In genomic region chr1:1063945-1064831, GRCh38 we compare ENCODE assay signal across 8 cellular contexts. TPM values are rescaled to one million over a fixed set of nuclear protein-coding genes. Genes with fewer than 3 reads are reported as not detected.
A peak's percentile ranks its signal among the peaks of the same experiment; 100 is the strongest.
DNase-seq lines count a peak whose midpoint lies in the region; ATAC-seq lines count a peak whose summit lies in the region.

No MANE protein-coding gene starts in this region.

- no peaks in the 10 kb centered on the region for H3K9me3 ChIP-seq in mesodermal cell (ENCODE audit: control insufficient read depth, low read length)

- H3K4me1 ChIP-seq in mesodermal cell (ENCODE audit: control insufficient read depth, insufficient read depth, low read length, poor library complexity, severe bottlenecking): peaks cover 29% of the 10 kb centered on the region

- no peak overlapping the region for H3K4me3 ChIP-seq in mesodermal cell (ENCODE audit: extremely low read depth, insufficient read depth, low read length, poor library complexity, severe bottlenecking)

- WGBS in mesodermal cell (ENCODE audit: insufficient coverage in 2 of 2), 2 experiments: 12 to 13% methylated on average over 34 to 36 of the region's 50 CpGs

- ATAC-seq in HG02623 (IDR thresholded peaks at IDR 0.05; ENCODE audit: unreplicated experiment): peak; percentile 37

- peak overlapping the region; percentile 49 for H3K27ac ChIP-seq in mesodermal cell (ENCODE audit: low read depth, low read length, severe bottlenecking)

- DNase-seq in NCI-H1417 (lab: John Stamatoyannopoulos, UW): peak; percentile 61 to 73 (median 72)
- DNase-seq in NCI-H1417 treated with DMSO at 0.1 percent for 48 hours (lab: John Stamatoyannopoulos, UW): no peak
- DNase-seq in NCI-H2171 treated with DMSO at 0.1 percent for 48 hours (lab: John Stamatoyannopoulos, UW): peak; percentile 28
- DNase-seq in activated CD4-positive, alpha-beta T cell treated with anti-CD3 and anti-CD28 coated beads, Interleukin-2, amount 50 U/mL, for 1 hour: peak; percentile 74
- peak; percentile 69 to 90 for DNase-seq in dermis microvascular lymphatic vessel endothelial cell (ENCODE audit: low read depth in 2 of 2)
- DNase-seq in stimulated activated CD8-positive, alpha-beta memory T cell treated with anti-CD3 and anti-CD28 coated beads, Interleukin-7, amount 100 ng/mL, for 4 hours (ENCODE audit: low read depth in 2 of 2): peak; percentile 90 to 94

- no peaks in the 10 kb centered on the region for H3K36me3 ChIP-seq in mesodermal cell (ENCODE audit: control insufficient read depth, insufficient read depth, low read length)

RNA-seq across cellular contexts. Expression of gene RNF223, which starts 9.9 kb away (rescaled TPM):
- total RNA-seq in dermis microvascular lymphatic vessel endothelial cell: under 0.01 TPM in 1 of 2 replicates, not detected in the other
- not detected for polyA plus RNA-seq in mesodermal cell (2013, experiment 1 of 2)
- not detected for polyA plus RNA-seq in mesodermal cell (2013, experiment 2 of 2)

RNA-seq across cellular contexts. Expression of gene AGRN, which starts 44.3 kb away (rescaled TPM):
- 49.3 and 77.5 TPM in 2 replicates for total RNA-seq in dermis microvascular lymphatic vessel endothelial cell
- 116 TPM for polyA plus RNA-seq in mesodermal cell (2013, experiment 1 of 2)
- polyA plus RNA-seq in mesodermal cell (2013, experiment 2 of 2): 88.7 TPM

RNA-seq across cellular contexts. Expression of gene ISG15, which starts 50.9 kb away (rescaled TPM):
- total RNA-seq in dermis microvascular lymphatic vessel endothelial cell: 92.3 and 112 TPM in 2 replicates
- polyA plus RNA-seq in mesodermal cell (2013, experiment 1 of 2): 53.2 TPM
- polyA plus RNA-seq in mesodermal cell (2013, experiment 2 of 2): 44.4 TPM

RNA-seq across cellular contexts. Expression of gene C1orf159, which starts 51.7 kb away (rescaled TPM):
- total RNA-seq in dermis microvascular lymphatic vessel endothelial cell: 5.0 and 9.1 TPM in 2 replicates
- 17.2 TPM for polyA plus RNA-seq in mesodermal cell (2013, experiment 1 of 2)
- 11.9 TPM for polyA plus RNA-seq in mesodermal cell (2013, experiment 2 of 2)
